ENCODE assay signal across 9 cellular contexts in genomic region chr6:53811082-53811481, GRCh38. TPM values are rescaled to one million over a fixed set of nuclear protein-coding genes. Genes with fewer than 3 reads are reported as not detected.
A peak's percentile ranks its signal among the peaks of the same experiment; 100 is the strongest.
DNase-seq lines count a peak whose midpoint lies in the region; ATAC-seq and TF ChIP-seq lines count a peak whose summit lies in the region.
"Had no signal": no experiment of that assay in that cellular context is flagged by ENCODE, and none has a peak within 500 bp of the region (broad histone marks: within the 10 kb centered on the region; RNA-seq: fewer than 3 reads in every experiment).

No MANE protein-coding gene starts in this region.

- POLR2A ChIA-PET in activated CD8-positive, alpha-beta T cell treated with anti-CD3 and anti-CD28 coated beads for 36 hours (lab: Charles Lee) = interaction anchor here (0.6 kb wide), 1 partner anchor 1716 kb away, joined by 3 read pairs; no protein-coding TSS in a partner anchor
- POLR2A ChIA-PET in activated CD8-positive, alpha-beta T cell treated with anti-CD3 and anti-CD28 coated beads, Interleukin-2, amount 10 ng/mL, durations not matched to agents 7 days and 5 days (lab: Charles Lee) = no interaction called here

- TF ChIP-seq POLR2A in right lobe of liver (IDR thresholded peaks at IDR 0.05) = no peak

- no peaks in the 10 kb centered on the region for H3K4me1 ChIP-seq in right lobe of liver

- no peaks in the 10 kb centered on the region for H3K27me3 Mint-ChIP-seq in activated CD8-positive, alpha-beta T cell treated with anti-CD3 and anti-CD28 coated beads for 36 hours
- H3K27me3 Mint-ChIP-seq in activated CD8-positive, alpha-beta T cell treated with anti-CD3 and anti-CD28 coated beads, Interleukin-2, amount 10 ng/mL, durations not matched to agents 7 days and 5 days (ENCODE audit: low read depth) = no peaks in the 10 kb centered on the region

- no peaks in the 10 kb centered on the region for H3K36me3 Mint-ChIP-seq in activated CD8-positive, alpha-beta T cell treated with anti-CD3 and anti-CD28 coated beads for 36 hours (ENCODE audit: low read depth)
- no peaks in the 10 kb centered on the region for H3K36me3 Mint-ChIP-seq in activated CD8-positive, alpha-beta T cell treated with anti-CD3 and anti-CD28 coated beads, Interleukin-2, amount 10 ng/mL, durations not matched to agents 7 days and 5 days (ENCODE audit: low read depth)

- CTCF ChIA-PET in activated CD8-positive, alpha-beta T cell treated with anti-CD3 and anti-CD28 coated beads for 36 hours (lab: Charles Lee) = interaction anchor here (0.9 kb wide), 1 partner anchor 83 kb away, joined by 3 read pairs; no protein-coding TSS in a partner anchor
- CTCF ChIA-PET in activated CD8-positive, alpha-beta T cell treated with anti-CD3 and anti-CD28 coated beads, Interleukin-2, amount 10 ng/mL, durations not matched to agents 7 days and 5 days (lab: Charles Lee) = no interaction called here

- WGBS in right lobe of liver (ENCODE audit: insufficient coverage, low coverage, low lambda C conversion rate, missing lambda C conversion rate) = 29% methylated on average over 4 of the region's 4 CpGs

- intact Hi-C loops in activated CD8-positive, alpha-beta T cell treated with anti-CD3 and anti-CD28 coated beads for 36 hours (cut with micrococcal nuclease) = no loop called here
- intact Hi-C loops in right lobe of liver (cut with DNase I) = no loop called here

- H3K9me3 Mint-ChIP-seq in activated CD8-positive, alpha-beta T cell treated with anti-CD3 and anti-CD28 coated beads for 36 hours = no peaks in the 10 kb centered on the region
- H3K9me3 Mint-ChIP-seq in activated CD8-positive, alpha-beta T cell treated with anti-CD3 and anti-CD28 coated beads, Interleukin-2, amount 10 ng/mL, durations not matched to agents 7 days and 5 days (ENCODE audit: insufficient read depth) = no peaks in the 10 kb centered on the region

- peak; percentile 27 for ATAC-seq in activated CD8-positive, alpha-beta T cell treated with anti-CD3 and anti-CD28 coated beads for 36 hours
- no peak for ATAC-seq in activated CD8-positive, alpha-beta T cell treated with anti-CD3 and anti-CD28 coated beads, Interleukin-2, amount 10 ng/mL, durations not matched to agents 7 days and 5 days
- ATAC-seq in HG03066 (IDR thresholded peaks at IDR 0.05; ENCODE audit: low read depth, unreplicated experiment) (peak; percentile 69), right lobe of liver (peak; percentile 50 to 99 (median 66))

- H3K4me1 Mint-ChIP-seq in activated CD8-positive, alpha-beta T cell treated with anti-CD3 and anti-CD28 coated beads for 36 hours (ENCODE audit: low read depth) = no peaks in the 10 kb centered on the region
- peaks cover 3% of the 10 kb centered on the region for H3K4me1 Mint-ChIP-seq in activated CD8-positive, alpha-beta T cell treated with anti-CD3 and anti-CD28 coated beads, Interleukin-2, amount 10 ng/mL, durations not matched to agents 7 days and 5 days (ENCODE audit: low read depth)

- H3K4me3 Mint-ChIP-seq in activated CD8-positive, alpha-beta T cell treated with anti-CD3 and anti-CD28 coated beads for 36 hours = no peak overlapping the region
- H3K4me3 Mint-ChIP-seq in activated CD8-positive, alpha-beta T cell treated with anti-CD3 and anti-CD28 coated beads, Interleukin-2, amount 10 ng/mL, durations not matched to agents 7 days and 5 days = no peak overlapping the region

- H3K27me3 ChIP-seq in right lobe of liver = no peaks in the 10 kb centered on the region
- H3K27me3 ChIP-seq: BLaER1 had no signal

- no peak overlapping the region for H3K27ac Mint-ChIP-seq in activated CD8-positive, alpha-beta T cell treated with anti-CD3 and anti-CD28 coated beads for 36 hours
- H3K27ac Mint-ChIP-seq in activated CD8-positive, alpha-beta T cell treated with anti-CD3 and anti-CD28 coated beads, Interleukin-2, amount 10 ng/mL, durations not matched to agents 7 days and 5 days = no peak overlapping the region

- H3K9me3 ChIP-seq in right lobe of liver = no peaks in the 10 kb centered on the region
- H3K9me3 ChIP-seq: BLaER1 had no signal

- H3K36me3 ChIP-seq in right lobe of liver = no peaks in the 10 kb centered on the region
- H3K36me3 ChIP-seq: BLaER1 had no signal

- no peak overlapping the region for H3K4me3 ChIP-seq in right lobe of liver
- H3K4me3 ChIP-seq: BLaER1 had no signal

- H3K27ac ChIP-seq in right lobe of liver = no peak overlapping the region
- no peak overlapping the region for H3K27ac ChIP-seq in caudate nucleus (ENCODE audit: low read depth, low read length)
- H3K27ac ChIP-seq: BLaER1 had no signal

- no peak for TF ChIP-seq CTCF in activated CD8-positive, alpha-beta T cell treated with anti-CD3 and anti-CD28 coated beads for 36 hours (IDR thresholded peaks at IDR 0.05)
- TF ChIP-seq CTCF in right lobe of liver (IDR thresholded peaks at IDR 0.05) = no peak

- DNase-seq in activated CD8-positive, alpha-beta T cell treated with anti-CD3 and anti-CD28 coated beads for 36 hours = no peak
- no peak for DNase-seq in activated CD8-positive, alpha-beta T cell treated with anti-CD3 and anti-CD28 coated beads, Interleukin-2, amount 10 ng/mL, durations not matched to agents 7 days and 5 days
- DNase-seq in OCI-M1 (lab: John Stamatoyannopoulos, UW) (peak; percentile 10), right lobe of liver (peak in 1 of 3 donors; percentile 69), caudate nucleus (lab: John Stamatoyannopoulos, UW) (no peak), Ammon's horn (ENCODE audit: low spot score) (no peak)
- no peak for DNase-seq in activated T-cell treated with anti-CD3 and anti-CD28 coated beads, Interleukin-2, amount 50 U/mL, for 1 hour

RNA-seq across cellular contexts. Expression of gene LRRC1, which starts 16.3 kb away (rescaled TPM):
- 1 to 10 TPM; 1.9 to 2.5 TPM for total RNA-seq in activated CD8-positive, alpha-beta T cell treated with anti-CD3 and anti-CD28 coated beads for 36 hours
- total RNA-seq in activated CD8-positive, alpha-beta T cell treated with anti-CD3 and anti-CD28 coated beads, Interleukin-2, amount 10 ng/mL, durations not matched to agents 7 days and 5 days = 1 to 10 TPM; 3.6 to 4.2 TPM
- 1 to 10 TPM in 4 of 6 experiments, under 1 TPM in 2; 0.46 to 3.2 (median 1.4) TPM for total RNA-seq in right lobe of liver
